In genomic region chr4:38671594-38671943, GRCh38 we compare ENCODE assay signal across 8 cellular contexts. TPM values are rescaled to one million over a fixed set of nuclear protein-coding genes. Genes with fewer than 3 reads are reported as not detected.
DNase-seq lines count a peak whose midpoint lies in the region; ATAC-seq and TF ChIP-seq lines count a peak whose summit lies in the region.

No MANE protein-coding gene starts in this region.

- peak overlapping the region; percentile 38 to 81 (median 56) for H3K4me3 Mint-ChIP-seq in CD8-positive, alpha-beta memory T cell

- H3K27ac ChIP-seq in CD8-positive, alpha-beta memory T cell (ENCODE audit: low read depth, low read length), result peak overlapping the region; percentile 46
- H3K27ac ChIP-seq in VCaP (peak overlapping the region; percentile 99), gastrocnemius medialis (peak overlapping the region; percentile 69 to 98 (median 72))

- TF ChIP-seq CTCF in VCaP (conservative IDR thresholded peaks at IDR 0.05) (no peak), fibroblast of the aortic adventitia (IDR thresholded peaks at IDR 0.05; ENCODE audit: insufficient read depth, low read length) (no peak), gastrocnemius medialis (IDR thresholded peaks at IDR 0.05 in 4 of 5, conservative IDR thresholded peaks at IDR 0.05 in 1 of 5) (no peak)

- CTCF ChIA-PET in CD8-positive, alpha-beta memory T cell (lab: Charles Lee), result interaction anchor here (1.0 to 5.9 kb wide), 4 partner anchors 14 to 492 kb away, joined by 3 to 45 read pairs (median 8); no protein-coding TSS in a partner anchor

- H3K4me1 ChIP-seq in CD8-positive, alpha-beta memory T cell (ENCODE audit: insufficient read depth, low read length), result peaks cover 92% of the 10 kb centered on the region
- H3K4me1 ChIP-seq in gastrocnemius medialis, result peaks cover 90 to 96% of the 10 kb centered on the region in 2 donors

- H3K36me3 ChIP-seq in CD8-positive, alpha-beta memory T cell (ENCODE audit: insufficient read depth, low read length), result no peaks in the 10 kb centered on the region
- no peaks in the 10 kb centered on the region for H3K36me3 ChIP-seq in gastrocnemius medialis

- H3K4me3 ChIP-seq in CD8-positive, alpha-beta memory T cell (ENCODE audit: low read length), result peak overlapping the region; percentile 30
- H3K4me3 ChIP-seq in fibroblast of the aortic adventitia (ENCODE audit: low read depth, low read length), result peak overlapping the region; percentile 25
- H3K4me3 ChIP-seq in gastrocnemius medialis, result no peak overlapping the region

- peak in 1 of 5 donors; percentile 64 for DNase-seq in CD8-positive, alpha-beta memory T cell
- no peak for DNase-seq in fibroblast of the aortic adventitia (ENCODE audit: low read depth)
- no peak for DNase-seq in gastrocnemius medialis
- DNase-seq in HPDE6-E6E7 (ENCODE audit: extremely low spot score), result no peak
- no peak for DNase-seq in hepatic stellate cell (ENCODE audit: low spot score)

- intact Hi-C loops in gastrocnemius medialis (cut with DNase I; ENCODE audit: low total_unique reads), result loop anchor here (2.0 to 10.0 kb wide), 2 partner anchors 277 to 601 kb away; no protein-coding TSS in a partner anchor

- H3K27ac Mint-ChIP-seq in CD8-positive, alpha-beta memory T cell, result peak overlapping the region; percentile 65 to 96 (median 90)

- peaks cover 0 to 4% of the 10 kb centered on the region in 2 donors for H3K27me3 Mint-ChIP-seq in CD8-positive, alpha-beta memory T cell

- no peaks in the 10 kb centered on the region for H3K9me3 Mint-ChIP-seq in CD8-positive, alpha-beta memory T cell

- H3K27me3 ChIP-seq in CD8-positive, alpha-beta memory T cell (ENCODE audit: insufficient read depth, low read length, poor library complexity, severe bottlenecking), result no peaks in the 10 kb centered on the region
- H3K27me3 ChIP-seq in gastrocnemius medialis, result no peaks in the 10 kb centered on the region

- no peak for TF ChIP-seq POLR2A in gastrocnemius medialis (IDR thresholded peaks at IDR 0.05)

- ATAC-seq in gastrocnemius medialis (no peak), HG02970 (IDR thresholded peaks at IDR 0.05; ENCODE audit: low FRiP score, unreplicated experiment) (no peak), GM18511 (IDR thresholded peaks at IDR 0.05; ENCODE audit: unreplicated experiment) (no peak)

- POLR2A ChIA-PET in CD8-positive, alpha-beta memory T cell (lab: Charles Lee), result interaction anchor here (1.5 kb wide), 1 partner anchor 352 kb away, joined by 3 read pairs; no protein-coding TSS in a partner anchor

- peaks cover 89 to 99% (median 98%) of the 10 kb centered on the region in 3 donors for H3K4me1 Mint-ChIP-seq in CD8-positive, alpha-beta memory T cell

- H3K9me3 ChIP-seq in CD8-positive, alpha-beta memory T cell (ENCODE audit: low read length), result no peaks in the 10 kb centered on the region
- no peaks in the 10 kb centered on the region for H3K9me3 ChIP-seq in gastrocnemius medialis

- H3K36me3 Mint-ChIP-seq in CD8-positive, alpha-beta memory T cell, result peaks cover 0 to 29% (median 0%) of the 10 kb centered on the region in 3 donors

- in situ Hi-C loops in gastrocnemius medialis (cut with MboI; ENCODE audit: low sequenced_read_pairs in 4 of 4), result loop anchor here (5.0 to 10.0 kb wide), 5 partner anchors 354 to 497 kb away; no protein-coding TSS in a partner anchor

RNA-seq across cellular contexts. Expression of gene KLF3, which starts 7.6 kb away (rescaled TPM):
- 10 to 100 TPM; 15.2 to 17.1 TPM for total RNA-seq in CD8-positive, alpha-beta memory T cell
- 72.9 TPM for polyA plus RNA-seq in CD8-positive, alpha-beta memory T cell
- total RNA-seq in fibroblast of the aortic adventitia (ENCODE audit: low replicate concordance) (22.3 and 41.8 TPM in 2 replicates), gastrocnemius medialis (10 to 100 TPM; 12.7 to 26.5 (median 19.4) TPM)

Comparison
In these comparisons a context has a peak if more than half of its experiments do, and no peak if none do; other contexts are left out.
1. H3K27ac ChIP-seq: peak in every context shown above with its lines; median percentile 99 in VCaP; 72 in gastrocnemius medialis; 46 in CD8-positive, alpha-beta memory T cell.
2. H3K4me3 ChIP-seq: peak in CD8-positive, alpha-beta memory T cell (single experiment) and fibroblast of the aortic adventitia (single experiment); none in gastrocnemius medialis (0 of 4).